In the genomic region with DNA sequence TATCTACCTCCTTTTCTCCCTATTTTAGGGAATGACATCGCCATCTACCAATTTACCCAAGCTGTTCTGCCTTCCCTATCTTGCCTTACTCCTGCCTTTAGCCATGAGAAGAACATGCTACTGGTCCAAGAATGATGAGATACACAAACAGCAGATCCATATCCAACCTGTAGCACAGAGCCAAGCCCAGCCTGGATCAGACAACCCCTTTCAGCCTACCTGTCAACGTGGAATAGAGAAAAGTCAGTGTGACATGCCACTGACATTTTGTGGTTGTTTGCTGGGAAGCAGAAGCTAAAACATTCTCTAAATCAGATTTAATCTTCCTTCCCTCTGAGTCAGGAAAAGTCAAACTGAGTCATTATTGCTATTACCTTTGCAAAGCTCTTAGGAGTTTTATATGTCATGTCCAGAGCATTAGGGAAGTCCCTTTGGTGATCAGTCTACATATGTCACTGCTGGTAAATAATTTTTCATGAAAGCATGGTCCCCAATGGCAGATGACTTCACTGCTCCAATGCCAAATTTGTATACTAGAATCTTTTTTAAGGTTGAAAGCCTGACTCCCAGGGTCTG, we compare ENCODE assay signal across 22 cellular contexts.
"Had no signal": no experiment of that assay in that cellular context is flagged by ENCODE, and none has a peak within 500 bp of the region (broad histone marks: within the 10 kb centered on the region; RNA-seq: fewer than 3 reads in every experiment).

No MANE protein-coding gene starts in this region.

- H3K4me1 Mint-ChIP-seq: activated CD4-positive, alpha-beta T cell treated with anti-CD3 and anti-CD28 coated beads for 36 hours; activated naive CD4-positive, alpha-beta T cell treated with anti-CD3 and anti-CD28 coated beads, Interleukin-2, amount 10 ng/mL, durations not matched to agents 7 days and 5 days; central memory CD8-positive, alpha-beta T cell; endodermal cell; nephron; T-cell had no signal

- H3K27ac Mint-ChIP-seq: activated CD4-positive, alpha-beta T cell treated with anti-CD3 and anti-CD28 coated beads for 36 hours; activated CD8-positive, alpha-beta T cell treated with anti-CD3 and anti-CD28 coated beads, Interleukin-2, amount 10 ng/mL, durations not matched to agents 7 days and 5 days; activated naive CD4-positive, alpha-beta T cell treated with anti-CD3 and anti-CD28 coated beads, Interleukin-2, amount 10 ng/mL, durations not matched to agents 7 days and 5 days; activated T-cell treated with anti-CD3 and anti-CD28 coated beads, Interleukin-2, amount 50 U/mL, for 72 hours; dendritic cell treated with granulocyte-macrophage colony-stimulating factor and Interleukin-4, amounts not matched to agents 40 ng/mL and 50 ng/mL, for 4 days; endodermal cell; nephron; T-cell had no signal

- H3K9me3 Mint-ChIP-seq: activated naive CD4-positive, alpha-beta T cell treated with anti-CD3 and anti-CD28 coated beads, Interleukin-2, amount 10 ng/mL, durations not matched to agents 7 days and 5 days; central memory CD8-positive, alpha-beta T cell; endodermal cell; nephron; T-cell had no signal

- H3K4me3 ChIP-seq: left ventricle myocardium inferior, lung, spleen, transverse colon had no signal

- H3K4me3 Mint-ChIP-seq: activated CD4-positive, alpha-beta T cell treated with anti-CD3 and anti-CD28 coated beads for 36 hours; activated CD8-positive, alpha-beta T cell treated with anti-CD3 and anti-CD28 coated beads, Interleukin-2, amount 10 ng/mL, durations not matched to agents 7 days and 5 days; activated naive CD4-positive, alpha-beta T cell treated with anti-CD3 and anti-CD28 coated beads, Interleukin-2, amount 10 ng/mL, durations not matched to agents 7 days and 5 days; activated T-cell treated with anti-CD3 and anti-CD28 coated beads, Interleukin-2, amount 50 U/mL, for 72 hours; central memory CD8-positive, alpha-beta T cell; dendritic cell treated with granulocyte-macrophage colony-stimulating factor and Interleukin-4, amounts not matched to agents 40 ng/mL and 50 ng/mL, for 4 days; endodermal cell; nephron; T-cell had no signal

- H3K36me3 Mint-ChIP-seq: activated naive CD4-positive, alpha-beta T cell treated with anti-CD3 and anti-CD28 coated beads, Interleukin-2, amount 10 ng/mL, durations not matched to agents 7 days and 5 days; T-cell had no signal

- FAIRE-seq: frontal cortex, islet of Langerhans had no signal

- DNase-seq: activated CD4-positive, alpha-beta T cell treated with anti-CD3 and anti-CD28 coated beads for 36 hours; activated CD4-positive, CD25-positive, alpha-beta regulatory T cell; activated CD8-positive, alpha-beta T cell treated with anti-CD3 and anti-CD28 coated beads, Interleukin-2, amount 10 ng/mL, durations not matched to agents 7 days and 5 days; activated effector memory CD4-positive, alpha-beta T cell treated with anti-CD3 and anti-CD28 coated beads, Interleukin-2, amount 50 U/mL, for 16 hours; activated naive CD4-positive, alpha-beta T cell treated with anti-CD3 and anti-CD28 coated beads, Interleukin-2, amount 10 ng/mL, durations not matched to agents 7 days and 5 days; activated T-cell treated with anti-CD3 and anti-CD28 coated beads for 4 hours; activated T-cell treated with anti-CD3 and anti-CD28 coated beads, Interleukin-2, amount 50 U/mL, for 72 hours; amygdala; endodermal cell; left ventricle myocardium inferior; posterior cingulate gyrus; right cardiac atrium; spleen; stimulated activated naive CD4-positive, alpha-beta T cell treated with Interleukin-2 at 50 U/mL for 16 hours; T-cell; transverse colon had no signal

- H3K27me3 Mint-ChIP-seq: dendritic cell treated with granulocyte-macrophage colony-stimulating factor and Interleukin-4, amounts not matched to agents 40 ng/mL and 50 ng/mL, for 4 days had no signal

- ATAC-seq: activated CD4-positive, alpha-beta T cell treated with anti-CD3 and anti-CD28 coated beads for 36 hours; activated CD8-positive, alpha-beta T cell treated with anti-CD3 and anti-CD28 coated beads, Interleukin-2, amount 10 ng/mL, durations not matched to agents 7 days and 5 days; right cardiac atrium; T-cell had no signal
